In the genomic region with DNA sequence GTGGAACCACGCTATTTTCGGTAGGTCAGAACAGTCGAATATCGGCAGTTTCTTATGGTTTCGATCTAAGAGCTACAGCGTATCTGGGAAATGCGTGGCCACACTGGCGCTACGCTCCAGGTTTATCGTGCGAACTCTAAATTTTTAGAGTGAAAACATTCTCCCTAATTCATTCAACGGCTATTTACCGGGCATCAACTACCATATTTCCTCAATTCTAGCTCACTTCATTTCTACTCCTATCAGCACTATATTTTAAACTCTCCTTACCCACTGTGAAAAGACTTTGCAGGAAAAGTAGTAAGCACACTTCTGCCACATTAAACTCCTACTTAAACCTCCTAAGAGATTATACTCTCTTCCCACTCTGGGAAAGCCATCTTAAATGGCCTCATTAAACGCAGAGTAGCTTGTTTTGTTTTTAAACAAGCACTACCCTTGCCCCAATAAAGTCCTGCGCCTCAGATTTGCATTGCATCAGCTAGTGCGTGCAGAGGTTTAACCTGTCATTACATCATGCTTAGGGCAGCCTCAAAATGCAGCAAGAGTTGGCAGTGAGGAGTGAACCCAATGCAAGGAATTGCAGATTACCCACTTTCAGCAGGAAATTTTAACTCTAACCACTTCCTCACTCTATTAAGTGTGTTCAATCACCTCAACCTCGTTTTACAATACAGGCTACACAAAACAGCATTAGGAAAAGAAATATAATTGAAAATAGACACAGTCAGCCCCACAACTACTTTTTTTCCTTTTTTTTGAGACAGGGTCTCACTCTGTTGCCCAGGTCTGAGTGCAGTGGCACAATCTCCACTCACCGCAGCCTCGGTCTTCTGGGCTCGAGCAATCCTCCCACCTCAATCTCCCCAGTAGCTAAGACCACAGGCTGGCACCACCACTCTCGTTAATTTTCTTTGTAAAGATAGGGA, we compare ENCODE assay signal across 1 cellular context.
TF ChIP-seq lines count a peak whose summit lies in the region.

No MANE protein-coding gene starts in this region.

TF ChIP-seq in HEK293, 187 proteins besides CTCF, POLR2A, EP300 and RAD21 (continued from another document and continues in another):
- TF ChIP-seq, protein P1, sequence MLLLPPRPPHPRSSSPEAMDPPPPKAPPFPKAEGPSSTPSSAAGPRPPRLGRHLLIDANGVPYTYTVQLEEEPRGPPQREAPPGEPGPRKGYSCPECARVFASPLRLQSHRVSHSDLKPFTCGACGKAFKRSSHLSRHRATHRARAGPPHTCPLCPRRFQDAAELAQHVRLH (tag by site-specific recombination; IDR thresholded peaks at IDR 0.05), result peak; percentile 98
- TF ChIP-seq ZBTB21 (tag by site-specific recombination; IDR thresholded peaks at IDR 0.05) (peak; percentile 85), ZNF366 (tag by site-specific recombination; conservative IDR thresholded peaks at IDR 0.05) (peak; percentile 72), ZNF626 (tag by site-specific recombination; IDR thresholded peaks at IDR 0.05) (no peak), ZNF324 (tag by site-specific recombination; IDR thresholded peaks at IDR 0.05) (peak; percentile 64; the same call in 1 of the 2 replicates), ZXDB (tag by site-specific recombination; IDR thresholded peaks at IDR 0.05) (peak; percentile 80), ZEB2 (tag by site-specific recombination; IDR thresholded peaks at IDR 0.05) (peak; percentile 87), GFI1B (tag by site-specific recombination; IDR thresholded peaks at IDR 0.05) (peak; percentile 95), ZNF423 (tag by site-specific recombination; IDR thresholded peaks at IDR 0.05) (no peak), ZFP69B (tag by site-specific recombination; IDR thresholded peaks at IDR 0.05) (peak; percentile 79), FEZF1 (tag by site-specific recombination; IDR thresholded peaks at IDR 0.05) (peak; percentile 78; the same call in 1 of the 2 replicates), ZNF48 (tag by site-specific recombination; IDR thresholded peaks at IDR 0.05) (no peak), ZNF544 (tag by site-specific recombination; IDR thresholded peaks at IDR 0.05) (no peak), ZBTB17 (tag by site-specific recombination; IDR thresholded peaks at IDR 0.05) (peak; percentile 77), HOXC10 (CRISPR knock-in tag; IDR thresholded peaks at IDR 0.05) (no peak), ZNF596 (tag by site-specific recombination; IDR thresholded peaks at IDR 0.05) (no peak), ZNF221 (tag by site-specific recombination; IDR thresholded peaks at IDR 0.05; ENCODE audit: borderline replicate concordance) (no peak), HOXD13 (CRISPR knock-in tag; IDR thresholded peaks at IDR 0.05; ENCODE audit: borderline replicate concordance) (peak; percentile 32; the same call in 1 of the 2 replicates), ZNF174 (tag by site-specific recombination; IDR thresholded peaks at IDR 0.05) (no peak), ZNF155 (tag by site-specific recombination; IDR thresholded peaks at IDR 0.05) (no peak), SP3 (tag by site-specific recombination; IDR thresholded peaks at IDR 0.05) (0 out of 2 replicates have a peak, but pooled peaks have one; percentile 3), ZFHX2 (tag by site-specific recombination; conservative IDR thresholded peaks at IDR 0.05) (peak; percentile 81), ZNF843 (tag by site-specific recombination; IDR thresholded peaks at IDR 0.05) (peak; percentile 85)
- TF ChIP-seq, protein P2, sequence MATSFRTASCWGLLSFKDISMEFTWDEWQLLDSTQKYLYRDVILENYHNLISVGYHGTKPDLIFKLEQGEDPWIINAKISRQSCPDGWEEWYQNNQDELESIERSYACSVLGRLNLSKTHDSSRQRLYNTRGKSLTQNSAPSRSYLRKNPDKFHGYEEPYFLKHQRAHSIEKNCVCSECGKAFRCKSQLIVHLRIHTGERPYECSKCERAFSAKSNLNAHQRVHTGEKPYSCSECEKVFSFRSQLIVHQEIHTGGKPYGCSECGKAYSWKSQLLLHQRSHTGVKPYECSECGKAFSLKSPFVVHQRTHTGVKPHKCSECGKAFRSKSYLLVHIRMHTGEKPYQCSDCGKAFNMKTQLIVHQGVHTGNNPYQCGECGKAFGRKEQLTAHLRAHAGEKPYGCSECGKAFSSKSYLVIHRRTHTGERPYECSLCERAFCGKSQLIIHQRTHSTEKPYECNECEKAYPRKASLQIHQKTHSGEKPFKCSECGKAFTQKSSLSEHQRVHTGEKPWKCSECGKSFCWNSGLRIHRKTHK (tag by site-specific recombination; IDR thresholded peaks at IDR 0.05), result no peak
- TF ChIP-seq, protein P3, sequence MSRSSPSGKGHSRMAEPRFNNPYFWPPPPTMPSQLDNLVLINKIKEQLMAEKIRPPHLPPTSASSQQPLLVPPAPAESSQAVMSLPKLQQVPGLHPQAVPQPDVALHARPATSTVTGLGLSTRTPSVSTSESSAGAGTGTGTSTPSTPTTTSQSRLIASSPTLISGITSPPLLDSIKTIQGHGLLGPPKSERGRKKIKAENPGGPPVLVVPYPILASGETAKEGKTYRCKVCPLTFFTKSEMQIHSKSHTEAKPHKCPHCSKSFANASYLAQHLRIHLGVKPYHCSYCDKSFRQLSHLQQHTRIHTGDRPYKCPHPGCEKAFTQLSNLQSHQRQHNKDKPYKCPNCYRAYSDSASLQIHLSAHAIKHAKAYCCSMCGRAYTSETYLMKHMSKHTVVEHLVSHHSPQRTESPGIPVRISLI (tag by site-specific recombination; IDR thresholded peaks at IDR 0.05), result no peak
- TF ChIP-seq, protein P4, sequence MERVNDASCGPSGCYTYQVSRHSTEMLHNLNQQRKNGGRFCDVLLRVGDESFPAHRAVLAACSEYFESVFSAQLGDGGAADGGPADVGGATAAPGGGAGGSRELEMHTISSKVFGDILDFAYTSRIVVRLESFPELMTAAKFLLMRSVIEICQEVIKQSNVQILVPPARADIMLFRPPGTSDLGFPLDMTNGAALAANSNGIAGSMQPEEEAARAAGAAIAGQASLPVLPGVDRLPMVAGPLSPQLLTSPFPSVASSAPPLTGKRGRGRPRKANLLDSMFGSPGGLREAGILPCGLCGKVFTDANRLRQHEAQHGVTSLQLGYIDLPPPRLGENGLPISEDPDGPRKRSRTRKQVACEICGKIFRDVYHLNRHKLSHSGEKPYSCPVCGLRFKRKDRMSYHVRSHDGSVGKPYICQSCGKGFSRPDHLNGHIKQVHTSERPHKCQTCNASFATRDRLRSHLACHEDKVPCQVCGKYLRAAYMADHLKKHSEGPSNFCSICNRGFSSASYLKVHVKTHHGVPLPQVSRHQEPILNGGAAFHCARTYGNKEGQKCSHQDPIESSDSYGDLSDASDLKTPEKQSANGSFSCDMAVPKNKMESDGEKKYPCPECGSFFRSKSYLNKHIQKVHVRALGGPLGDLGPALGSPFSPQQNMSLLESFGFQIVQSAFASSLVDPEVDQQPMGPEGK (tag by site-specific recombination; IDR thresholded peaks at IDR 0.05), result 0 out of 2 replicates have a peak, but pooled peaks have one; percentile 70
- TF ChIP-seq, protein P5, sequence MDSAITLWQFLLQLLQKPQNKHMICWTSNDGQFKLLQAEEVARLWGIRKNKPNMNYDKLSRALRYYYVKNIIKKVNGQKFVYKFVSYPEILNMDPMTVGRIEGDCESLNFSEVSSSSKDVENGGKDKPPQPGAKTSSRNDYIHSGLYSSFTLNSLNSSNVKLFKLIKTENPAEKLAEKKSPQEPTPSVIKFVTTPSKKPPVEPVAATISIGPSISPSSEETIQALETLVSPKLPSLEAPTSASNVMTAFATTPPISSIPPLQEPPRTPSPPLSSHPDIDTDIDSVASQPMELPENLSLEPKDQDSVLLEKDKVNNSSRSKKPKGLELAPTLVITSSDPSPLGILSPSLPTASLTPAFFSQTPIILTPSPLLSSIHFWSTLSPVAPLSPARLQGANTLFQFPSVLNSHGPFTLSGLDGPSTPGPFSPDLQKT (IDR thresholded peaks at IDR 0.05; ENCODE audit: borderline replicate concordance, low read depth, low read length), result no peak
- TF ChIP-seq, protein P6, sequence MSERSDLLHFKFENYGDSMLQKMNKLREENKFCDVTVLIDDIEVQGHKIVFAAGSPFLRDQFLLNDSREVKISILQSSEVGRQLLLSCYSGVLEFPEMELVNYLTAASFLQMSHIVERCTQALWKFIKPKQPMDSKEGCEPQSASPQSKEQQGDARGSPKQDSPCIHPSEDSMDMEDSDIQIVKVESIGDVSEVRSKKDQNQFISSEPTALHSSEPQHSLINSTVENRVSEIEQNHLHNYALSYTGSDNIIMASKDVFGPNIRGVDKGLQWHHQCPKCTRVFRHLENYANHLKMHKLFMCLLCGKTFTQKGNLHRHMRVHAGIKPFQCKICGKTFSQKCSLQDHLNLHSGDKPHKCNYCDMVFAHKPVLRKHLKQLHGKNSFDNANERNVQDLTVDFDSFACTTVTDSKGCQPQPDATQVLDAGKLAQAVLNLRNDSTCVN (tag by site-specific recombination; optimal IDR thresholded peaks at IDR 0.05), result peak; percentile 17
- TF ChIP-seq, protein P7, sequence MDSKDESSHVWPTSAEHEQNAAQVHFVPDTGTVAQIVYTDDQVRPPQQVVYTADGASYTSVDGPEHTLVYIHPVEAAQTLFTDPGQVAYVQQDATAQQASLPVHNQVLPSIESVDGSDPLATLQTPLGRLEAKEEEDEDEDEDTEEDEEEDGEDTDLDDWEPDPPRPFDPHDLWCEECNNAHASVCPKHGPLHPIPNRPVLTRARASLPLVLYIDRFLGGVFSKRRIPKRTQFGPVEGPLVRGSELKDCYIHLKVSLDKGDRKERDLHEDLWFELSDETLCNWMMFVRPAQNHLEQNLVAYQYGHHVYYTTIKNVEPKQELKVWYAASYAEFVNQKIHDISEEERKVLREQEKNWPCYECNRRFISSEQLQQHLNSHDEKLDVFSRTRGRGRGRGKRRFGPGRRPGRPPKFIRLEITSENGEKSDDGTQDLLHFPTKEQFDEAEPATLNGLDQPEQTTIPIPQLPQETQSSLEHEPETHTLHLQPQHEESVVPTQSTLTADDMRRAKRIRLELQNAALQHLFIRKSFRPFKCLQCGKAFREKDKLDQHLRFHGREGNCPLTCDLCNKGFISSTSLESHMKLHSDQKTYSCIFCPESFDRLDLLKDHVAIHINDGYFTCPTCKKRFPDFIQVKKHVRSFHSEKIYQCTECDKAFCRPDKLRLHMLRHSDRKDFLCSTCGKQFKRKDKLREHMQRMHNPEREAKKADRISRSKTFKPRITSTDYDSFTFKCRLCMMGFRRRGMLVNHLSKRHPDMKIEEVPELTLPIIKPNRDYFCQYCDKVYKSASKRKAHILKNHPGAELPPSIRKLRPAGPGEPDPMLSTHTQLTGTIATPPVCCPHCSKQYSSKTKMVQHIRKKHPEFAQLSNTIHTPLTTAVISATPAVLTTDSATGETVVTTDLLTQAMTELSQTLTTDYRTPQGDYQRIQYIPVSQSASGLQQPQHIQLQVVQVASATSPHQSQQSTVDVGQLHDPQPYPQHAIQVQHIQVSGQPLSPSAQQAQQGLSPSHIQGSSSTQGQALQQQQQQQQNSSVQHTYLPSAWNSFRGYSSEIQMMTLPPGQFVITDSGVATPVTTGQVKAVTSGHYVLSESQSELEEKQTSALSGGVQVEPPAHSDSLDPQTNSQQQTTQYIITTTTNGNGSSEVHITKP (tag by site-specific recombination; IDR thresholded peaks at IDR 0.05), result peak; percentile 81
- TF ChIP-seq, protein P8, sequence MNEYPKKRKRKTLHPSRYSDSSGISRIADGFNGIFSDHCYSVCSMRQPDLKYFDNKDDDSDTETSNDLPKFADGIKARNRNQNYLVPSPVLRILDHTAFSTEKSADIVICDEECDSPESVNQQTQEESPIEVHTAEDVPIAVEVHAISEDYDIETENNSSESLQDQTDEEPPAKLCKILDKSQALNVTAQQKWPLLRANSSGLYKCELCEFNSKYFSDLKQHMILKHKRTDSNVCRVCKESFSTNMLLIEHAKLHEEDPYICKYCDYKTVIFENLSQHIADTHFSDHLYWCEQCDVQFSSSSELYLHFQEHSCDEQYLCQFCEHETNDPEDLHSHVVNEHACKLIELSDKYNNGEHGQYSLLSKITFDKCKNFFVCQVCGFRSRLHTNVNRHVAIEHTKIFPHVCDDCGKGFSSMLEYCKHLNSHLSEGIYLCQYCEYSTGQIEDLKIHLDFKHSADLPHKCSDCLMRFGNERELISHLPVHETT (tag by site-specific recombination; IDR thresholded peaks at IDR 0.05), result peak; percentile 24; the same call in 1 of the 2 replicates
- TF ChIP-seq, protein P9, sequence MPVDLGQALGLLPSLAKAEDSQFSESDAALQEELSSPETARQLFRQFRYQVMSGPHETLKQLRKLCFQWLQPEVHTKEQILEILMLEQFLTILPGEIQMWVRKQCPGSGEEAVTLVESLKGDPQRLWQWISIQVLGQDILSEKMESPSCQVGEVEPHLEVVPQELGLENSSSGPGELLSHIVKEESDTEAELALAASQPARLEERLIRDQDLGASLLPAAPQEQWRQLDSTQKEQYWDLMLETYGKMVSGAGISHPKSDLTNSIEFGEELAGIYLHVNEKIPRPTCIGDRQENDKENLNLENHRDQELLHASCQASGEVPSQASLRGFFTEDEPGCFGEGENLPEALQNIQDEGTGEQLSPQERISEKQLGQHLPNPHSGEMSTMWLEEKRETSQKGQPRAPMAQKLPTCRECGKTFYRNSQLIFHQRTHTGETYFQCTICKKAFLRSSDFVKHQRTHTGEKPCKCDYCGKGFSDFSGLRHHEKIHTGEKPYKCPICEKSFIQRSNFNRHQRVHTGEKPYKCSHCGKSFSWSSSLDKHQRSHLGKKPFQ (tag by site-specific recombination; IDR thresholded peaks at IDR 0.05), result 0 out of 2 replicates have a peak, but pooled peaks have one; percentile 40
- TF ChIP-seq, protein P10, sequence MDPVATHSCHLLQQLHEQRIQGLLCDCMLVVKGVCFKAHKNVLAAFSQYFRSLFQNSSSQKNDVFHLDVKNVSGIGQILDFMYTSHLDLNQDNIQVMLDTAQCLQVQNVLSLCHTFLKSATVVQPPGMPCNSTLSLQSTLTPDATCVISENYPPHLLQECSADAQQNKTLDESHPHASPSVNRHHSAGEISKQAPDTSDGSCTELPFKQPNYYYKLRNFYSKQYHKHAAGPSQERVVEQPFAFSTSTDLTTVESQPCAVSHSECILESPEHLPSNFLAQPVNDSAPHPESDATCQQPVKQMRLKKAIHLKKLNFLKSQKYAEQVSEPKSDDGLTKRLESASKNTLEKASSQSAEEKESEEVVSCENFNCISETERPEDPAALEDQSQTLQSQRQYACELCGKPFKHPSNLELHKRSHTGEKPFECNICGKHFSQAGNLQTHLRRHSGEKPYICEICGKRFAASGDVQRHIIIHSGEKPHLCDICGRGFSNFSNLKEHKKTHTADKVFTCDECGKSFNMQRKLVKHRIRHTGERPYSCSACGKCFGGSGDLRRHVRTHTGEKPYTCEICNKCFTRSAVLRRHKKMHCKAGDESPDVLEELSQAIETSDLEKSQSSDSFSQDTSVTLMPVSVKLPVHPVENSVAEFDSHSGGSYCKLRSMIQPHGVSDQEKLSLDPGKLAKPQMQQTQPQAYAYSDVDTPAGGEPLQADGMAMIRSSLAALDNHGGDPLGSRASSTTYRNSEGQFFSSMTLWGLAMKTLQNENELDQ (tag by site-specific recombination; IDR thresholded peaks at IDR 0.05; ENCODE audit: low read depth), result no peak
- TF ChIP-seq, protein P11, sequence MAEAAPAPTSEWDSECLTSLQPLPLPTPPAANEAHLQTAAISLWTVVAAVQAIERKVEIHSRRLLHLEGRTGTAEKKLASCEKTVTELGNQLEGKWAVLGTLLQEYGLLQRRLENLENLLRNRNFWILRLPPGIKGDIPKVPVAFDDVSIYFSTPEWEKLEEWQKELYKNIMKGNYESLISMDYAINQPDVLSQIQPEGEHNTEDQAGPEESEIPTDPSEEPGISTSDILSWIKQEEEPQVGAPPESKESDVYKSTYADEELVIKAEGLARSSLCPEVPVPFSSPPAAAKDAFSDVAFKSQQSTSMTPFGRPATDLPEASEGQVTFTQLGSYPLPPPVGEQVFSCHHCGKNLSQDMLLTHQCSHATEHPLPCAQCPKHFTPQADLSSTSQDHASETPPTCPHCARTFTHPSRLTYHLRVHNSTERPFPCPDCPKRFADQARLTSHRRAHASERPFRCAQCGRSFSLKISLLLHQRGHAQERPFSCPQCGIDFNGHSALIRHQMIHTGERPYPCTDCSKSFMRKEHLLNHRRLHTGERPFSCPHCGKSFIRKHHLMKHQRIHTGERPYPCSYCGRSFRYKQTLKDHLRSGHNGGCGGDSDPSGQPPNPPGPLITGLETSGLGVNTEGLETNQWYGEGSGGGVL (tag by site-specific recombination; IDR thresholded peaks at IDR 0.05), result peak; percentile 36; the same call in 1 of the 2 replicates
